19 cellular contexts compared by ENCODE assay signal in the genomic region with DNA sequence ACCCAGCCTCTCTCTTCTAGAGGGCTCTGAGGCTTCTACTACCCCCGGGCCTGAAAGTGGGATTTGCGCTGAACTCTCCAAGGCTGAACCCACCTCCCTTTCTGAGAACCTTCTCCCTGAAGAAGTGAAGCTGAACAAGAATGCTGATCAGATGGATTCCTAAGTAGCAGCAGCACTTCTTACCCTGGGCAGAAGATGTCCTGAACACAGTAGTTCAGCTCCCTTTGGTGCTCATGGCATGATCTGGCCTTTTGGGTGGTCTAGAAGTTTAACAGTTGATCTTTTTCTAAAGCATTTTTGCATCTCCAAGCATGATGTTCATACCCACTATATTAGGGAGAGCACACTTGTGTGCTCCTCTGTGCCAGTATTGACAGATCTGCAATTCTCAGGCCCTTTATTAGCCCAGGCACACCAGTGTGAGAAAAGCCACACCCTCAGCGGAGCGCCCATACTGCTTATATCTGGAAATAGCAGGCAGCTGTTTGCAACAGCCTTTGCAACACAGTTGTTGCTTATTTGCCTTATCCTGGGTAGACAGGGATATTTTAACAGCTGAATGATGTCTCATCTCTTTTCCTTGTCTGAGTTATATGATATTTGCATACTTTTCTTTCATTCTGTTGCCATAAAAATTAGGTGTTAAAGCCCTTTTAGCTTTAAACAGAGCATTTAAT. TPM values are rescaled to one million over a fixed set of nuclear protein-coding genes. Genes with fewer than 3 reads are reported as not detected.
DNase-seq lines count a peak whose midpoint lies in the region; ATAC-seq and TF ChIP-seq lines count a peak whose summit lies in the region.
"Had no signal": no experiment of that assay in that cellular context is flagged by ENCODE, and none has a peak within 500 bp of the region (broad histone marks: within the 10 kb centered on the region; RNA-seq: fewer than 3 reads in every experiment).

No MANE protein-coding gene starts in this region.

- H3K36me3 Mint-ChIP-seq in brain, result peaks cover 54% of the 10 kb centered on the region

- peak overlapping the region; percentile 31 for H3K27ac ChIP-seq in mesodermal cell (ENCODE audit: low read depth, low read length, severe bottlenecking)
- H3K27ac ChIP-seq in transverse colon, result peak overlapping the region in 1 of 4 donors; percentile 5
- H3K27ac ChIP-seq: SK-N-MC had no signal

- in situ Hi-C loops in transverse colon (cut with MboI; ENCODE audit: low pct_ligation_motif_present in 1 of 4, low pct_unique_long_range_greater_than_20kb in 1 of 4, low sequenced_read_pairs in 3 of 4), result no loop called here

- WGBS in mesodermal cell (ENCODE audit: insufficient coverage in 2 of 2), 2 experiments, result 95 to 100% methylated on average over 2 to 4 of the region's 4 CpGs
- WGBS in transverse colon (ENCODE audit: low coverage in 1 of 2), 2 donors, result 56 to 68% methylated on average over 4 of the region's 4 CpGs

- H3K36me3 ChIP-seq in mesodermal cell (ENCODE audit: control insufficient read depth, insufficient read depth, low read length) (peaks cover 68% of the 10 kb centered on the region), transverse colon (peaks cover 0 to 34% (median 6%) of the 10 kb centered on the region in 4 donors)

- TF ChIP-seq CTCF in brain (conservative IDR thresholded peaks at IDR 0.05), result no peak
- no peak for TF ChIP-seq CTCF in transverse colon (IDR thresholded peaks at IDR 0.05)

- H3K4me3 Mint-ChIP-seq in brain, result no peak overlapping the region
- H3K4me3 Mint-ChIP-seq: B cell; CD4-positive, alpha-beta T cell; IgD-negative memory B cell had no signal

- H3K4me1 ChIP-seq in mesodermal cell (ENCODE audit: control insufficient read depth, insufficient read depth, low read length, poor library complexity, severe bottlenecking) (no peaks in the 10 kb centered on the region), transverse colon (peaks cover 0 to 3% (median 0%) of the 10 kb centered on the region in 4 donors)

- H3K4me1 Mint-ChIP-seq in brain, result peaks cover 16% of the 10 kb centered on the region
- H3K4me1 Mint-ChIP-seq: B cell, IgD-negative memory B cell had no signal

- no peak for ATAC-seq in activated CD4-positive, CD25-positive, alpha-beta regulatory T cell treated with anti-CD3 and anti-CD28 coated beads, Interleukin-2, amount 50 U/mL, for 24 hours
- ATAC-seq in HG03196 (IDR thresholded peaks at IDR 0.05; ENCODE audit: unreplicated experiment), result no peak

- H3K9me3 ChIP-seq in mesodermal cell (ENCODE audit: control insufficient read depth, low read length) (no peaks in the 10 kb centered on the region), transverse colon (no peaks in the 10 kb centered on the region)

- no peaks in the 10 kb centered on the region for H3K27me3 Mint-ChIP-seq in brain
- H3K27me3 Mint-ChIP-seq: CD4-positive, alpha-beta T cell; IgD-negative memory B cell had no signal

- H3K27me3 ChIP-seq in transverse colon, result no peaks in the 10 kb centered on the region

- peak; percentile 78 for DNase-seq in NCI-H526 treated with DMSO at 0.1 percent for 48 hours (lab: John Stamatoyannopoulos, UW)
- DNase-seq in transverse colon, result peak; percentile 33
- DNase-seq in NCI-H748 (lab: John Stamatoyannopoulos, UW; ENCODE audit: unreplicated experiment), result no peak
- DNase-seq: Calu3; CD4-positive, alpha-beta T cell; DND-41; GDM1; GOT3; NCI-H1436; NCI-H2081; NCI-H524 treated with DMSO at 0.1 percent for 48 hours; NK-92 treated with Interleukin-12 subunit alpha and Interleukin-12 subunit beta, amount 100 ng/mL, for 24 hours had no signal

- no peak for TF ChIP-seq EP300 in transverse colon (IDR thresholded peaks at IDR 0.05; ENCODE audit: low read depth)

- H3K4me3 ChIP-seq in mesodermal cell (ENCODE audit: extremely low read depth, insufficient read depth, low read length, poor library complexity, severe bottlenecking) (no peak overlapping the region), transverse colon (no peak overlapping the region)
- H3K4me3 ChIP-seq: SK-N-MC had no signal

- intact Hi-C loops in transverse colon (cut with DNase I; ENCODE audit: low total_unique reads), result no loop called here

- no peaks in the 10 kb centered on the region for H3K9me3 Mint-ChIP-seq in brain
- H3K9me3 Mint-ChIP-seq: CD4-positive, alpha-beta T cell had no signal

- TF ChIP-seq POLR2A in transverse colon (IDR thresholded peaks at IDR 0.05), result no peak

- H3K27ac Mint-ChIP-seq in brain, result peak overlapping the region in 3 of 5 experiments; percentile 73 to 86 (median 81)
- H3K27ac Mint-ChIP-seq: B cell; CD4-positive, alpha-beta T cell; IgD-negative memory B cell had no signal

RNA-seq across cellular contexts. Expression of a gene that starts 34.2 kb away (rescaled TPM):
- 184 TPM for polyA plus RNA-seq in brain (ENCODE audit: insufficient read depth, low read depth, low replicate concordance)
- polyA plus RNA-seq in mesodermal cell (2013, experiment 1 of 2), result 446 TPM
- 414 TPM for polyA plus RNA-seq in mesodermal cell (2013, experiment 2 of 2)
- 10 to 100 TPM; 22.4 to 96.2 (median 59.7) TPM for total RNA-seq in transverse colon
